Comparison of ENCODE assay signal across 20 cellular contexts in the genomic region with DNA sequence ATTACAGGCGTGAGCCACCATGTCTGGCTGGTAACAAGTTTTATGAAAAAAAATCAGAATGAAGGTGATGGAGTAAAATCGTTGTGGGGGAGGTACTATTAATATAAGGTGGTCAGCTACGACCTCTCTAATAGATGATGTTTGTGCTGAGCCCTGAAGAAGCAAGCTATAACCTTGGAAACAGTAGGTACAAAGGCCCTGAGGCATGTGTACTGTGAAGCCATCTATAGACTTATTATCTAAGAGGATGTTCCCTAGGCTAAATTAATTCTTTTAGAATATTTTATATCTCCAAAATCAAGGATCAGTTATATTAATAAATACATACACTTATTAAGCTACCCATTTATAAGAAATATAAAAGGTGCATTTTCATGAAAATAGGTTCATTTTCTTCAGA. TPM values are rescaled to one million over a fixed set of nuclear protein-coding genes. Genes with fewer than 3 reads are reported as not detected.
A peak's percentile ranks its signal among the peaks of the same experiment; 100 is the strongest.
DNase-seq lines count a peak whose midpoint lies in the region; TF ChIP-seq lines count a peak whose summit lies in the region.
"Had no signal": no experiment of that assay in that cellular context is flagged by ENCODE, and none has a peak within 500 bp of the region (broad histone marks: within the 10 kb centered on the region; RNA-seq: fewer than 3 reads in every experiment).

No MANE protein-coding gene starts in this region.

- H3K9me3 ChIP-seq in mesodermal cell (ENCODE audit: control insufficient read depth, low read length) (no peaks in the 10 kb centered on the region), skeletal muscle satellite cell (replicated peaks; ENCODE audit: low read length) (no peaks in the 10 kb centered on the region), WERI-Rb-1 (ENCODE audit: severe bottlenecking) (no peaks in the 10 kb centered on the region)
- H3K9me3 ChIP-seq: MG63 had no signal

- H3K9ac ChIP-seq in skeletal muscle satellite cell (ENCODE audit: low read depth, low read length): peak overlapping the region; percentile 54

- no peaks in the 10 kb centered on the region for H3K9me3 Mint-ChIP-seq in HFFc6
- H3K9me3 Mint-ChIP-seq: CD4-positive, alpha-beta T cell had no signal

- H3K36me3 Mint-ChIP-seq in HFFc6 (ENCODE audit: low read depth): no peaks in the 10 kb centered on the region

- TF ChIP-seq CTCF in HFFc6 (IDR thresholded peaks at IDR 0.05) (no peak), VCaP (conservative IDR thresholded peaks at IDR 0.05) (no peak), WERI-Rb-1 (IDR thresholded peaks at IDR 0.05; ENCODE audit: low read depth, low read length) (no peak)

- H3K4me1 Mint-ChIP-seq in HFFc6 (ENCODE audit: low read depth): peaks cover 24% of the 10 kb centered on the region
- H3K4me1 Mint-ChIP-seq: B cell had no signal

- H3K27me3 Mint-ChIP-seq in HFFc6 (ENCODE audit: insufficient read depth): no peaks in the 10 kb centered on the region; the same call in 1 of the 2 replicates
- H3K27me3 Mint-ChIP-seq: CD4-positive, alpha-beta T cell had no signal

- H3K4me1 ChIP-seq in mesodermal cell (ENCODE audit: control insufficient read depth, insufficient read depth, low read length, poor library complexity, severe bottlenecking) (peaks cover 12% of the 10 kb centered on the region), skeletal muscle satellite cell (ENCODE audit: control insufficient read depth, insufficient read depth, low read length) (peaks cover 16% of the 10 kb centered on the region)

- H3K27me3 ChIP-seq in skeletal muscle satellite cell (ENCODE audit: control insufficient read depth, insufficient read depth, low read length) (no peaks in the 10 kb centered on the region), WERI-Rb-1 (ENCODE audit: insufficient read depth, low read depth, severe bottlenecking) (no peaks in the 10 kb centered on the region)
- H3K27me3 ChIP-seq: MG63 had no signal

- no peak overlapping the region for H3K4me3 Mint-ChIP-seq in HFFc6
- H3K4me3 Mint-ChIP-seq: B cell; CD4-positive, alpha-beta T cell had no signal

- peak overlapping the region; percentile 35 for H3K4me2 ChIP-seq in skeletal muscle satellite cell (ENCODE audit: low read length)

- H3K36me3 ChIP-seq in mesodermal cell (ENCODE audit: control insufficient read depth, insufficient read depth, low read length): no peaks in the 10 kb centered on the region
- no peaks in the 10 kb centered on the region for H3K36me3 ChIP-seq in skeletal muscle satellite cell (ENCODE audit: insufficient read depth, low read length)
- H3K36me3 ChIP-seq in WERI-Rb-1: no peaks in the 10 kb centered on the region
- H3K36me3 ChIP-seq: MG63 had no signal

- peak overlapping the region; percentile 36 for H3K27ac ChIP-seq in VCaP
- peak overlapping the region; percentile 66 for H3K27ac ChIP-seq in mesodermal cell (ENCODE audit: low read depth, low read length, severe bottlenecking)
- no peak overlapping the region for H3K27ac ChIP-seq in WERI-Rb-1

- no peak overlapping the region for H3K4me3 ChIP-seq in mesodermal cell (ENCODE audit: extremely low read depth, insufficient read depth, low read length, poor library complexity, severe bottlenecking)
- no peak overlapping the region for H3K4me3 ChIP-seq in skeletal muscle satellite cell (ENCODE audit: low read length)
- H3K4me3 ChIP-seq in WERI-Rb-1 (ENCODE audit: low read depth, low read length): no peak overlapping the region
- H3K4me3 ChIP-seq: MG63 had no signal

- peak overlapping the region; percentile 76; the same call in 1 of the 2 replicates for H3K27ac Mint-ChIP-seq in HFFc6
- H3K27ac Mint-ChIP-seq: B cell; CD4-positive, alpha-beta T cell had no signal

- DNase-seq in HFFc6: no peak
- no peak for DNase-seq in WERI-Rb-1
- DNase-seq in SHP77 (lab: John Stamatoyannopoulos, UW): no peak
- no peak for DNase-seq in H4 (ENCODE audit: low spot score)
- DNase-seq: ACHN; Calu3; CD4-positive, alpha-beta T cell; DMS79; KG1; MG63; NCI-H1105; NCI-H187 treated with DMSO at 0.1 percent for 48 hours; NCI-H2171; NCI-H446 treated with DMSO at 0.1 percent for 48 hours; NCI-H748 treated with DMSO at 0.1 percent for 48 hours; Right ventricle myocardium superior had no signal

- WGBS in mesodermal cell (ENCODE audit: insufficient coverage in 2 of 2), 2 experiments: 85 to 89% methylated on average over 3 of the region's 3 CpGs

RNA-seq across cellular contexts. Expression of gene SSB, which starts 23.3 kb away (rescaled TPM):
- 100 to 1,000 TPM; 141 to 176 (median 160) TPM for total RNA-seq in HFFc6 (2021; fragmentation: NEBNext Ultra II Directional; extraction: Animal tissue kit (Norgen Biotek cat#: 25700))
- 130 TPM for polyA plus RNA-seq in mesodermal cell (2013, experiment 1 of 2)
- 196 TPM for polyA plus RNA-seq in mesodermal cell (2013, experiment 2 of 2)
- 111 and 124 TPM in 2 replicates for total RNA-seq in skeletal muscle satellite cell (2012; rRNA removed)
- 117 and 125 TPM in 2 replicates for total RNA-seq in H4 (2014; rRNA removed; shearing (Covaris generic))

RNA-seq across cellular contexts. Expression of gene KLHL23, which starts 41.7 kb away (rescaled TPM):
- total RNA-seq in HFFc6 (2021; fragmentation: NEBNext Ultra II Directional; extraction: Animal tissue kit (Norgen Biotek cat#: 25700)): 1 to 10 TPM in 4 of 6 experiments, under 1 TPM in 2; 0.79 to 2.5 (median 1.3) TPM
- polyA plus RNA-seq in mesodermal cell (2013, experiment 1 of 2): 19.4 TPM
- 16.5 TPM for polyA plus RNA-seq in mesodermal cell (2013, experiment 2 of 2)
- total RNA-seq in skeletal muscle satellite cell (2012; rRNA removed): 0.76 and 1.1 TPM in 2 replicates
- 9.4 and 11.7 TPM in 2 replicates for total RNA-seq in H4 (2014; rRNA removed; shearing (Covaris generic))

RNA-seq across cellular contexts. Expression of gene METTL5, which starts 49.4 kb away (rescaled TPM):
- 10 to 100 TPM; 56.8 to 77.7 (median 65.7) TPM for total RNA-seq in HFFc6 (2021; fragmentation: NEBNext Ultra II Directional; extraction: Animal tissue kit (Norgen Biotek cat#: 25700))
- 77.9 TPM for polyA plus RNA-seq in mesodermal cell (2013, experiment 1 of 2)
- polyA plus RNA-seq in mesodermal cell (2013, experiment 2 of 2): 87.5 TPM
- 46.1 and 62.1 TPM in 2 replicates for total RNA-seq in skeletal muscle satellite cell (2012; rRNA removed)
- total RNA-seq in H4 (2014; rRNA removed; shearing (Covaris generic)): 96.3 and 128 TPM in 2 replicates

RNA-seq across cellular contexts. Expression of gene UBR3, which starts 51.9 kb away (rescaled TPM):
- 10 to 100 TPM; 30.1 to 46.3 (median 40.5) TPM for total RNA-seq in HFFc6 (2021; fragmentation: NEBNext Ultra II Directional; extraction: Animal tissue kit (Norgen Biotek cat#: 25700))
- 18.1 TPM for polyA plus RNA-seq in mesodermal cell (2013, experiment 1 of 2)
- 19.3 TPM for polyA plus RNA-seq in mesodermal cell (2013, experiment 2 of 2)
- 29.9 and 31.9 TPM in 2 replicates for total RNA-seq in skeletal muscle satellite cell (2012; rRNA removed)
- total RNA-seq in H4 (2014; rRNA removed; shearing (Covaris generic)): 9.8 and 17.1 TPM in 2 replicates
